Comparison of ENCODE assay signal across 1 cellular context in the genomic region with DNA sequence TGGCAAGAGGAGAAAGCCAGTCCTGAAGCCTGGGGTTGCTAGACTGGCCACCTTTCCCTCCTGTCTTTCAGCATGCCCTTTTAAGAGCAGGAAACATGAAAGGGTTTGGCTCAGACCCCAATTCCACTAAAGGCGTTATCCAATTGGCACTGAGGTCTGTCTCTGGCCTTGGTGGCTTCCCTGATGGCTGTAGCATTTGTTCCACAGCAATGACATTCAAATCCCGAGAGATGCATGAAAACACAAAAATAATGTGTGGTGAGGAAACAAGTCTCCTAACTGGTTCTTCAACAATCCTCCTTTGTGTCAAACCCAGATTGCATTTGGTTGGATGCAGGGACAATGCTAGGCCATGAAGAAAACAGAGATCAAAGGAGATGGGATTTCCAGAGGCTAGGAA.
TF ChIP-seq lines count a peak whose summit lies in the region.

No MANE protein-coding gene starts in this region.

TF ChIP-seq in SK-N-SH, 30 proteins besides CTCF, POLR2A, EP300 and RAD21 (continued from another document):
- TF ChIP-seq PBX3 (IDR thresholded peaks at IDR 0.05) (no peak), NRF1 (IDR thresholded peaks at IDR 0.05; ENCODE audit: low read depth, low read length) (no peak), RXRA (IDR thresholded peaks at IDR 0.05; ENCODE audit: borderline replicate concordance, low read depth) (no peak), TAF1 (IDR thresholded peaks at IDR 0.05; ENCODE audit: borderline replicate concordance, low read depth, low read length) (no peak), GATA2 (CRISPR knock-in tag; IDR thresholded peaks at IDR 0.05) (no peak), JUND (IDR thresholded peaks at IDR 0.05) (no peak), TEAD4 (IDR thresholded peaks at IDR 0.05; ENCODE audit: borderline replicate concordance, insufficient read depth) (no peak), ELF1 (IDR thresholded peaks at IDR 0.05) (no peak), RCOR1 (IDR thresholded peaks at IDR 0.05; ENCODE audit: low read length) (no peak), SMC3 (IDR thresholded peaks at IDR 0.05; ENCODE audit: low read depth, low read length) (no peak), TCF12 (IDR thresholded peaks at IDR 0.05) (no peak)
- TF ChIP-seq, protein P1, sequence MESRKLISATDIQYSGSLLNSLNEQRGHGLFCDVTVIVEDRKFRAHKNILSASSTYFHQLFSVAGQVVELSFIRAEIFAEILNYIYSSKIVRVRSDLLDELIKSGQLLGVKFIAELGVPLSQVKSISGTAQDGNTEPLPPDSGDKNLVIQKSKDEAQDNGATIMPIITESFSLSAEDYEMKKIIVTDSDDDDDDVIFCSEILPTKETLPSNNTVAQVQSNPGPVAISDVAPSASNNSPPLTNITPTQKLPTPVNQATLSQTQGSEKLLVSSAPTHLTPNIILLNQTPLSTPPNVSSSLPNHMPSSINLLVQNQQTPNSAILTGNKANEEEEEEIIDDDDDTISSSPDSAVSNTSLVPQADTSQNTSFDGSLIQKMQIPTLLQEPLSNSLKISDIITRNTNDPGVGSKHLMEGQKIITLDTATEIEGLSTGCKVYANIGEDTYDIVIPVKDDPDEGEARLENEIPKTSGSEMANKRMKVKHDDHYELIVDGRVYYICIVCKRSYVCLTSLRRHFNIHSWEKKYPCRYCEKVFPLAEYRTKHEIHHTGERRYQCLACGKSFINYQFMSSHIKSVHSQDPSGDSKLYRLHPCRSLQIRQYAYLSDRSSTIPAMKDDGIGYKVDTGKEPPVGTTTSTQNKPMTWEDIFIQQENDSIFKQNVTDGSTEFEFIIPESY (IDR thresholded peaks at IDR 0.05; ENCODE audit: borderline replicate concordance, low read depth): no peak
- TF ChIP-seq, protein P2, sequence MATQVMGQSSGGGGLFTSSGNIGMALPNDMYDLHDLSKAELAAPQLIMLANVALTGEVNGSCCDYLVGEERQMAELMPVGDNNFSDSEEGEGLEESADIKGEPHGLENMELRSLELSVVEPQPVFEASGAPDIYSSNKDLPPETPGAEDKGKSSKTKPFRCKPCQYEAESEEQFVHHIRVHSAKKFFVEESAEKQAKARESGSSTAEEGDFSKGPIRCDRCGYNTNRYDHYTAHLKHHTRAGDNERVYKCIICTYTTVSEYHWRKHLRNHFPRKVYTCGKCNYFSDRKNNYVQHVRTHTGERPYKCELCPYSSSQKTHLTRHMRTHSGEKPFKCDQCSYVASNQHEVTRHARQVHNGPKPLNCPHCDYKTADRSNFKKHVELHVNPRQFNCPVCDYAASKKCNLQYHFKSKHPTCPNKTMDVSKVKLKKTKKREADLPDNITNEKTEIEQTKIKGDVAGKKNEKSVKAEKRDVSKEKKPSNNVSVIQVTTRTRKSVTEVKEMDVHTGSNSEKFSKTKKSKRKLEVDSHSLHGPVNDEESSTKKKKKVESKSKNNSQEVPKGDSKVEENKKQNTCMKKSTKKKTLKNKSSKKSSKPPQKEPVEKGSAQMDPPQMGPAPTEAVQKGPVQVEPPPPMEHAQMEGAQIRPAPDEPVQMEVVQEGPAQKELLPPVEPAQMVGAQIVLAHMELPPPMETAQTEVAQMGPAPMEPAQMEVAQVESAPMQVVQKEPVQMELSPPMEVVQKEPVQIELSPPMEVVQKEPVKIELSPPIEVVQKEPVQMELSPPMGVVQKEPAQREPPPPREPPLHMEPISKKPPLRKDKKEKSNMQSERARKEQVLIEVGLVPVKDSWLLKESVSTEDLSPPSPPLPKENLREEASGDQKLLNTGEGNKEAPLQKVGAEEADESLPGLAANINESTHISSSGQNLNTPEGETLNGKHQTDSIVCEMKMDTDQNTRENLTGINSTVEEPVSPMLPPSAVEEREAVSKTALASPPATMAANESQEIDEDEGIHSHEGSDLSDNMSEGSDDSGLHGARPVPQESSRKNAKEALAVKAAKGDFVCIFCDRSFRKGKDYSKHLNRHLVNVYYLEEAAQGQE (IDR thresholded peaks at IDR 0.05; ENCODE audit: low read depth, low read length): no peak
